1 cellular context compared by ENCODE assay signal in the genomic region with DNA sequence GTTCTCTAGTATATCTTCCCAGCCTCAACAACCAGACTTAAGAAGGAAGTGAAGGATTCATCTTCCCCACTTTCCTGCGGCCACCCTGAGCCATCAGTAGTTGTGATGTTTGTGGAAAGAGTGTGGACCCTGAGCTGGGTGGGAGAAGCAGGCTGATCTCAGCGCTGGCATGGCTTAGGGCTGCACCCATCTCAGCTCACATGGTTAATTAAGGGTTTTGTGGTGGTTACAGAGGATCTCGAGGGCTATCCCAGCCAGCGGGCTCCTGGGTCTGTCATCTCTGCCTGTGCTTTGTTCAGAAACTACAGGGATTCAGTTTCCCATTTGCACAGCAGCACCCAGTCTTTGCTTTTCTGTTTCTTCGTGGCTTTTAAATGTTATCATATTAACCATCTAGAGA.
TF ChIP-seq lines count a peak whose summit lies in the region.

No MANE protein-coding gene starts in this region.

TF ChIP-seq in GM12878, 131 proteins besides CTCF, POLR2A, EP300 and RAD21 (continued from another document):
- TF ChIP-seq, protein P1, sequence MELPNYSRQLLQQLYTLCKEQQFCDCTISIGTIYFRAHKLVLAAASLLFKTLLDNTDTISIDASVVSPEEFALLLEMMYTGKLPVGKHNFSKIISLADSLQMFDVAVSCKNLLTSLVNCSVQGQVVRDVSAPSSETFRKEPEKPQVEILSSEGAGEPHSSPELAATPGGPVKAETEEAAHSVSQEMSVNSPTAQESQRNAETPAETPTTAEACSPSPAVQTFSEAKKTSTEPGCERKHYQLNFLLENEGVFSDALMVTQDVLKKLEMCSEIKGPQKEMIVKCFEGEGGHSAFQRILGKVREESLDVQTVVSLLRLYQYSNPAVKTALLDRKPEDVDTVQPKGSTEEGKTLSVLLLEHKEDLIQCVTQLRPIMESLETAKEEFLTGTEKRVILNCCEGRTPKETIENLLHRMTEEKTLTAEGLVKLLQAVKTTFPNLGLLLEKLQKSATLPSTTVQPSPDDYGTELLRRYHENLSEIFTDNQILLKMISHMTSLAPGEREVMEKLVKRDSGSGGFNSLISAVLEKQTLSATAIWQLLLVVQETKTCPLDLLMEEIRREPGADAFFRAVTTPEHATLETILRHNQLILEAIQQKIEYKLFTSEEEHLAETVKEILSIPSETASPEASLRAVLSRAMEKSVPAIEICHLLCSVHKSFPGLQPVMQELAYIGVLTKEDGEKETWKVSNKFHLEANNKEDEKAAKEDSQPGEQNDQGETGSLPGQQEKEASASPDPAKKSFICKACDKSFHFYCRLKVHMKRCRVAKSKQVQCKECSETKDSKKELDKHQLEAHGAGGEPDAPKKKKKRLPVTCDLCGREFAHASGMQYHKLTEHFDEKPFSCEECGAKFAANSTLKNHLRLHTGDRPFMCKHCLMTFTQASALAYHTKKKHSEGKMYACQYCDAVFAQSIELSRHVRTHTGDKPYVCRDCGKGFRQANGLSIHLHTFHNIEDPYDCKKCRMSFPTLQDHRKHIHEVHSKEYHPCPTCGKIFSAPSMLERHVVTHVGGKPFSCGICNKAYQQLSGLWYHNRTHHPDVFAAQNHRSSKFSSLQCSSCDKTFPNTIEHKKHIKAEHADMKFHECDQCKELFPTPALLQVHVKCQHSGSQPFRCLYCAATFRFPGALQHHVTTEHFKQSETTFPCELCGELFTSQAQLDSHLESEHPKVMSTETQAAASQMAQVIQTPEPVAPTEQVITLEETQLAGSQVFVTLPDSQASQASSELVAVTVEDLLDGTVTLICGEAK (IDR thresholded peaks at IDR 0.05; ENCODE audit: borderline replicate concordance) = no peak
- TF ChIP-seq IRF4 (IDR thresholded peaks at IDR 0.05; ENCODE audit: low read depth, low read length) (no peak), BCL11A (IDR thresholded peaks at IDR 0.05; ENCODE audit: low read depth, low read length) (no peak), MEF2B (IDR thresholded peaks at IDR 0.05; ENCODE audit: partially characterized antibody, poor library complexity, severe bottlenecking) (no peak), BACH1 (IDR thresholded peaks at IDR 0.05; ENCODE audit: borderline replicate concordance) (no peak), POLR2AphosphoS2 (IDR thresholded peaks at IDR 0.05; ENCODE audit: low read depth, low read length) (no peak), CREB1 (IDR thresholded peaks at IDR 0.05; ENCODE audit: low read depth) (no peak), TCF7 (IDR thresholded peaks at IDR 0.05; ENCODE audit: borderline replicate concordance) (no peak), SMAD5 (IDR thresholded peaks at IDR 0.05; ENCODE audit: low read depth) (no peak), SMARCA5 (IDR thresholded peaks at IDR 0.05) (no peak)
- TF ChIP-seq, protein P2, sequence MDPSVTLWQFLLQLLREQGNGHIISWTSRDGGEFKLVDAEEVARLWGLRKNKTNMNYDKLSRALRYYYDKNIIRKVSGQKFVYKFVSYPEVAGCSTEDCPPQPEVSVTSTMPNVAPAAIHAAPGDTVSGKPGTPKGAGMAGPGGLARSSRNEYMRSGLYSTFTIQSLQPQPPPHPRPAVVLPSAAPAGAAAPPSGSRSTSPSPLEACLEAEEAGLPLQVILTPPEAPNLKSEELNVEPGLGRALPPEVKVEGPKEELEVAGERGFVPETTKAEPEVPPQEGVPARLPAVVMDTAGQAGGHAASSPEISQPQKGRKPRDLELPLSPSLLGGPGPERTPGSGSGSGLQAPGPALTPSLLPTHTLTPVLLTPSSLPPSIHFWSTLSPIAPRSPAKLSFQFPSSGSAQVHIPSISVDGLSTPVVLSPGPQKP (IDR thresholded peaks at IDR 0.05; ENCODE audit: low read depth, low read length) = no peak
TF ChIP-seq in GM12878: peak in this region for 0.
